In genomic region chr21:35281946-35282345, GRCh38 we compare ENCODE assay signal across 16 cellular contexts.
"Had no signal": no experiment of that assay in that cellular context is flagged by ENCODE, and none has a peak within 500 bp of the region (broad histone marks: within the 10 kb centered on the region; RNA-seq: fewer than 3 reads in every experiment).

No MANE protein-coding gene starts in this region.

- H3K4me3 ChIP-seq: gastrocnemius medialis, heart left ventricle, pancreas, sigmoid colon, thoracic aorta had no signal

- H3K9me3 ChIP-seq: pancreas, sigmoid colon, thoracic aorta had no signal

- H3K27ac ChIP-seq: gastrocnemius medialis, pancreas, sigmoid colon, thoracic aorta had no signal

- H3K36me3 ChIP-seq: gastrocnemius medialis, heart left ventricle, pancreas, sigmoid colon, thoracic aorta had no signal

- H3K27me3 ChIP-seq: gastrocnemius medialis, heart left ventricle, pancreas, sigmoid colon had no signal

- FAIRE-seq: pancreas had no signal

- DNase-seq: activated CD4-positive, alpha-beta T cell treated with anti-CD3 and anti-CD28 coated beads for 4 hours; activated CD8-positive, alpha-beta memory T cell treated with anti-CD3 and anti-CD28 coated beads, Interleukin-2, amount 50 U/mL, for 4 hours; activated CD8-positive, alpha-beta T cell treated with anti-CD3 and anti-CD28 coated beads, Interleukin-2, amount 10 ng/mL, durations not matched to agents 7 days and 5 days; activated gamma-delta T cell treated with Interleukin-2 at 50 U/mL for 16 hours; activated T-cell treated with anti-CD3 and anti-CD28 coated beads, Interleukin-2, amount 50 U/mL, for 72 hours; aorta; gastrocnemius medialis; immature natural killer cell; mesendoderm; pancreas; sigmoid colon; stimulated activated CD4-positive, alpha-beta T cell treated with anti-CD3 and anti-CD28 coated beads, Interleukin-1b, Interleukin-23, amount 100 ng/mL, for 48 hours; T-cell; T1000 had no signal

- ATAC-seq: activated CD8-positive, alpha-beta T cell treated with anti-CD3 and anti-CD28 coated beads, Interleukin-2, amount 10 ng/mL, durations not matched to agents 7 days and 5 days; activated T-cell treated with anti-CD3 and anti-CD28 coated beads, Interleukin-2, amount 50 U/mL, for 72 hours; gastrocnemius medialis; T-cell had no signal

- H3K4me1 ChIP-seq: pancreas had no signal
